ENCODE assay signal across 1 cellular context in genomic region chr7:50497068-50497642, GRCh38.
TF ChIP-seq lines count a peak whose summit lies in the region.

No MANE protein-coding gene starts in this region.

TF ChIP-seq in WTC11, 78 proteins besides CTCF, POLR2A, EP300 and RAD21 (continued from another document):
- no peak for TF ChIP-seq AR (CRISPR knock-in tag; IDR thresholded peaks at IDR 0.05)
TF ChIP-seq in WTC11: peak in this region for 0.
